1 cellular context compared by ENCODE assay signal in genomic region chr5:125725686-125726085, GRCh38.
TF ChIP-seq lines count a peak whose summit lies in the region.

No MANE protein-coding gene starts in this region.

TF ChIP-seq in GM23338, 12 proteins besides CTCF, POLR2A, EP300 and RAD21 (continued from another document):
- TF ChIP-seq ZNF462 (CRISPR knock-in tag; IDR thresholded peaks at IDR 0.05) (no peak), EZH2 (IDR thresholded peaks at IDR 0.05; ENCODE audit: low read depth, unreplicated experiment) (no peak), ZNF114 (CRISPR knock-in tag; IDR thresholded peaks at IDR 0.05) (no peak)
